ENCODE assay signal across 1 cellular context in the genomic region with DNA sequence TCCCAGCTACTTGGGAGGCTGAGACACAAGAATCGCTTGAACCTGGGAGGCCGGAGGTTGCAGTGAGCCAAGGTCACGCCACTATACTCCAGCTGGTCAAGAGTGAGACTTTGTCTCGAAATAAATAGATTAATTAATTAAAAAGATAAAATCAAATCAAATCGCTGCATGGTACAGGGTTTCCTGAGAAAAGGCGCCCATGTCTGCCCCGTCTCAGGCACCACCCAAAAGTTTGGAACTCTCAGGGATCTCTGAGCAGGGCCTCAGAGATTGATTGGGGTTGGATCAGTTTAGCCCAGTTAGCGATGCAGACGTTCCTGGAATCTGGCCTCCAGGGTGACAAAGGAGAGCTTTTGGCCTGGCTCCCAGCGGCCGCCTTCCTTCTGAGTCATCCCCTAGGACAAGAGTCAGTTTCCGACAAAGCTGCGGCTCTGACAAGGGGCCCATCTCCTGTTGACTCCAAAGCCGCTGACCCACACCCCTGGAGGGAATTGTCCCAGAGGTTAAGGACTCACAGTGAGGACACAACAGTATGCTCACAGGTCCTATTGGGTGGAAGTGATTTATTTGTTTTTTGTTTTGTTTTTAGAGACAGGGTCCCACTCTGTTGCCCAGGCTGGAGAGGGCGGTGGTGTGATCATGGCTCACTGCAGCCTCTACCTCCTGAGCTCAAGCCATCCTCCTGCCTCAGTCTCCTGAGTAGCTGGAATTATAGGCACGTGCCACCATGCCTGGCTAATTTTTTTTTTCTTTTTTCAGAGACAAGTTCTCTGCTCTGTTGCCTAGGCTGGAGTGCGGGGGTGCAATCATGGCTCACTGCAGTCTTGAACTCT.
A peak's percentile ranks its signal among the peaks of the same experiment; 100 is the strongest.
TF ChIP-seq lines count a peak whose summit lies in the region.

No MANE protein-coding gene starts in this region.

TF ChIP-seq in K562, 482 proteins besides CTCF, POLR2A, EP300 and RAD21 (continued from another document and continues in another):
- TF ChIP-seq, protein P1, sequence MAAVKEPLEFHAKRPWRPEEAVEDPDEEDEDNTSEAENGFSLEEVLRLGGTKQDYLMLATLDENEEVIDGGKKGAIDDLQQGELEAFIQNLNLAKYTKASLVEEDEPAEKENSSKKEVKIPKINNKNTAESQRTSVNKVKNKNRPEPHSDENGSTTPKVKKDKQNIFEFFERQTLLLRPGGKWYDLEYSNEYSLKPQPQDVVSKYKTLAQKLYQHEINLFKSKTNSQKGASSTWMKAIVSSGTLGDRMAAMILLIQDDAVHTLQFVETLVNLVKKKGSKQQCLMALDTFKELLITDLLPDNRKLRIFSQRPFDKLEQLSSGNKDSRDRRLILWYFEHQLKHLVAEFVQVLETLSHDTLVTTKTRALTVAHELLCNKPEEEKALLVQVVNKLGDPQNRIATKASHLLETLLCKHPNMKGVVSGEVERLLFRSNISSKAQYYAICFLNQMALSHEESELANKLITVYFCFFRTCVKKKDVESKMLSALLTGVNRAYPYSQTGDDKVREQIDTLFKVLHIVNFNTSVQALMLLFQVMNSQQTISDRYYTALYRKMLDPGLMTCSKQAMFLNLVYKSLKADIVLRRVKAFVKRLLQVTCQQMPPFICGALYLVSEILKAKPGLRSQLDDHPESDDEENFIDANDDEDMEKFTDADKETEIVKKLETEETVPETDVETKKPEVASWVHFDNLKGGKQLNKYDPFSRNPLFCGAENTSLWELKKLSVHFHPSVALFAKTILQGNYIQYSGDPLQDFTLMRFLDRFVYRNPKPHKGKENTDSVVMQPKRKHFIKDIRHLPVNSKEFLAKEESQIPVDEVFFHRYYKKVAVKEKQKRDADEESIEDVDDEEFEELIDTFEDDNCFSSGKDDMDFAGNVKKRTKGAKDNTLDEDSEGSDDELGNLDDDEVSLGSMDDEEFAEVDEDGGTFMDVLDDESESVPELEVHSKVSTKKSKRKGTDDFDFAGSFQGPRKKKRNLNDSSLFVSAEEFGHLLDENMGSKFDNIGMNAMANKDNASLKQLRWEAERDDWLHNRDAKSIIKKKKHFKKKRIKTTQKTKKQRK (IDR thresholded peaks at IDR 0.05; ENCODE audit: borderline replicate concordance, low read depth, low read length), result no peak
- TF ChIP-seq NFE2 (IDR thresholded peaks at IDR 0.05; ENCODE audit: low read depth) (peak; percentile 48), SOX6 (IDR thresholded peaks at IDR 0.05) (peak; percentile 58), TFAM (CRISPR knock-in tag; conservative IDR thresholded peaks at IDR 0.05) (no peak), ARID1B (IDR thresholded peaks at IDR 0.05) (peak; percentile 71), CBX8 (IDR thresholded peaks at IDR 0.05; ENCODE audit: borderline replicate concordance, extremely low read depth, low read depth, low read length, poor library complexity, severe bottlenecking) (no peak), SMARCC2 (IDR thresholded peaks at IDR 0.05; ENCODE audit: low read depth) (no peak), TSC22D4 (tag; IDR thresholded peaks at IDR 0.05) (no peak), ZNF263 (CRISPR knock-in tag; IDR thresholded peaks at IDR 0.05; ENCODE audit: borderline replicate concordance) (no peak), TEAD1 (CRISPR knock-in tag; IDR thresholded peaks at IDR 0.05) (no peak), CBFA2T3 (IDR thresholded peaks at IDR 0.05) (peak; percentile 42), SPI1 (IDR thresholded peaks at IDR 0.05; ENCODE audit: borderline replicate concordance, low read depth, low read length) (no peak), HDAC8 (tag; IDR thresholded peaks at IDR 0.05) (no peak), NR3C1 (CRISPR knock-in tag; IDR thresholded peaks at IDR 0.05) (no peak), DACH1 (IDR thresholded peaks at IDR 0.05; ENCODE audit: partially characterized antibody) (no peak), FIP1L1 (IDR thresholded peaks at IDR 0.05; ENCODE audit: low read depth, low read length, poor library complexity, severe bottlenecking) (no peak), ZNF324 (CRISPR knock-in tag; IDR thresholded peaks at IDR 0.05) (no peak), GABPB2 (CRISPR knock-in tag; conservative IDR thresholded peaks at IDR 0.05) (no peak), ZC3H4 (CRISPR knock-in tag; IDR thresholded peaks at IDR 0.05; ENCODE audit: borderline replicate concordance) (no peak), PHF21A (IDR thresholded peaks at IDR 0.05; ENCODE audit: borderline replicate concordance, low read depth) (peak; percentile 63; the same call in 1 of the 2 replicates), RBM17 (IDR thresholded peaks at IDR 0.05; ENCODE audit: borderline replicate concordance, low read depth, low read length) (no peak), CTBP1 (IDR thresholded peaks at IDR 0.05; ENCODE audit: borderline replicate concordance) (peak; percentile 56; the same call in 1 of the 2 replicates), ZNF124 (CRISPR knock-in tag; IDR thresholded peaks at IDR 0.05) (no peak), KLF10 (CRISPR knock-in tag; IDR thresholded peaks at IDR 0.05) (no peak), TEAD4 (IDR thresholded peaks at IDR 0.05; ENCODE audit: low read length) (no peak; the same call in 1 of the 2 replicates), TEAD4 (CRISPR knock-in tag; IDR thresholded peaks at IDR 0.05; ENCODE audit: borderline replicate concordance) (no peak), PURB (CRISPR knock-in tag; IDR thresholded peaks at IDR 0.05; ENCODE audit: low read depth) (no peak), TAL1 (IDR thresholded peaks at IDR 0.05) (no peak), PTTG1 (tag; IDR thresholded peaks at IDR 0.05; ENCODE audit: low read depth) (no peak), ZNF77 (CRISPR knock-in tag; IDR thresholded peaks at IDR 0.05) (no peak)
- TF ChIP-seq, protein P2, sequence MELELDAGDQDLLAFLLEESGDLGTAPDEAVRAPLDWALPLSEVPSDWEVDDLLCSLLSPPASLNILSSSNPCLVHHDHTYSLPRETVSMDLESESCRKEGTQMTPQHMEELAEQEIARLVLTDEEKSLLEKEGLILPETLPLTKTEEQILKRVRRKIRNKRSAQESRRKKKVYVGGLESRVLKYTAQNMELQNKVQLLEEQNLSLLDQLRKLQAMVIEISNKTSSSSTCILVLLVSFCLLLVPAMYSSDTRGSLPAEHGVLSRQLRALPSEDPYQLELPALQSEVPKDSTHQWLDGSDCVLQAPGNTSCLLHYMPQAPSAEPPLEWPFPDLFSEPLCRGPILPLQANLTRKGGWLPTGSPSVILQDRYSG (tag; conservative IDR thresholded peaks at IDR 0.05; ENCODE audit: low read depth), result no peak
- TF ChIP-seq, protein P3, sequence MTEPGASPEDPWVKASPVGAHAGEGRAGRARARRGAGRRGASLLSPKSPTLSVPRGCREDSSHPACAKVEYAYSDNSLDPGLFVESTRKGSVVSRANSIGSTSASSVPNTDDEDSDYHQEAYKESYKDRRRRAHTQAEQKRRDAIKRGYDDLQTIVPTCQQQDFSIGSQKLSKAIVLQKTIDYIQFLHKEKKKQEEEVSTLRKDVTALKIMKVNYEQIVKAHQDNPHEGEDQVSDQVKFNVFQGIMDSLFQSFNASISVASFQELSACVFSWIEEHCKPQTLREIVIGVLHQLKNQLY (CRISPR knock-in tag; conservative IDR thresholded peaks at IDR 0.05), result no peak
- TF ChIP-seq, protein P4, sequence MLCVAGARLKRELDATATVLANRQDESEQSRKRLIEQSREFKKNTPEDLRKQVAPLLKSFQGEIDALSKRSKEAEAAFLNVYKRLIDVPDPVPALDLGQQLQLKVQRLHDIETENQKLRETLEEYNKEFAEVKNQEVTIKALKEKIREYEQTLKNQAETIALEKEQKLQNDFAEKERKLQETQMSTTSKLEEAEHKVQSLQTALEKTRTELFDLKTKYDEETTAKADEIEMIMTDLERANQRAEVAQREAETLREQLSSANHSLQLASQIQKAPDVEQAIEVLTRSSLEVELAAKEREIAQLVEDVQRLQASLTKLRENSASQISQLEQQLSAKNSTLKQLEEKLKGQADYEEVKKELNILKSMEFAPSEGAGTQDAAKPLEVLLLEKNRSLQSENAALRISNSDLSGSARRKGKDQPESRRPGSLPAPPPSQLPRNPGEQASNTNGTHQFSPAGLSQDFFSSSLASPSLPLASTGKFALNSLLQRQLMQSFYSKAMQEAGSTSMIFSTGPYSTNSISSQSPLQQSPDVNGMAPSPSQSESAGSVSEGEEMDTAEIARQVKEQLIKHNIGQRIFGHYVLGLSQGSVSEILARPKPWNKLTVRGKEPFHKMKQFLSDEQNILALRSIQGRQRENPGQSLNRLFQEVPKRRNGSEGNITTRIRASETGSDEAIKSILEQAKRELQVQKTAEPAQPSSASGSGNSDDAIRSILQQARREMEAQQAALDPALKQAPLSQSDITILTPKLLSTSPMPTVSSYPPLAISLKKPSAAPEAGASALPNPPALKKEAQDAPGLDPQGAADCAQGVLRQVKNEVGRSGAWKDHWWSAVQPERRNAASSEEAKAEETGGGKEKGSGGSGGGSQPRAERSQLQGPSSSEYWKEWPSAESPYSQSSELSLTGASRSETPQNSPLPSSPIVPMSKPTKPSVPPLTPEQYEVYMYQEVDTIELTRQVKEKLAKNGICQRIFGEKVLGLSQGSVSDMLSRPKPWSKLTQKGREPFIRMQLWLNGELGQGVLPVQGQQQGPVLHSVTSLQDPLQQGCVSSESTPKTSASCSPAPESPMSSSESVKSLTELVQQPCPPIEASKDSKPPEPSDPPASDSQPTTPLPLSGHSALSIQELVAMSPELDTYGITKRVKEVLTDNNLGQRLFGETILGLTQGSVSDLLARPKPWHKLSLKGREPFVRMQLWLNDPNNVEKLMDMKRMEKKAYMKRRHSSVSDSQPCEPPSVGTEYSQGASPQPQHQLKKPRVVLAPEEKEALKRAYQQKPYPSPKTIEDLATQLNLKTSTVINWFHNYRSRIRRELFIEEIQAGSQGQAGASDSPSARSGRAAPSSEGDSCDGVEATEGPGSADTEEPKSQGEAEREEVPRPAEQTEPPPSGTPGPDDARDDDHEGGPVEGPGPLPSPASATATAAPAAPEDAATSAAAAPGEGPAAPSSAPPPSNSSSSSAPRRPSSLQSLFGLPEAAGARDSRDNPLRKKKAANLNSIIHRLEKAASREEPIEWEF (CRISPR knock-in tag; IDR thresholded peaks at IDR 0.05), result no peak
- TF ChIP-seq, protein P5, sequence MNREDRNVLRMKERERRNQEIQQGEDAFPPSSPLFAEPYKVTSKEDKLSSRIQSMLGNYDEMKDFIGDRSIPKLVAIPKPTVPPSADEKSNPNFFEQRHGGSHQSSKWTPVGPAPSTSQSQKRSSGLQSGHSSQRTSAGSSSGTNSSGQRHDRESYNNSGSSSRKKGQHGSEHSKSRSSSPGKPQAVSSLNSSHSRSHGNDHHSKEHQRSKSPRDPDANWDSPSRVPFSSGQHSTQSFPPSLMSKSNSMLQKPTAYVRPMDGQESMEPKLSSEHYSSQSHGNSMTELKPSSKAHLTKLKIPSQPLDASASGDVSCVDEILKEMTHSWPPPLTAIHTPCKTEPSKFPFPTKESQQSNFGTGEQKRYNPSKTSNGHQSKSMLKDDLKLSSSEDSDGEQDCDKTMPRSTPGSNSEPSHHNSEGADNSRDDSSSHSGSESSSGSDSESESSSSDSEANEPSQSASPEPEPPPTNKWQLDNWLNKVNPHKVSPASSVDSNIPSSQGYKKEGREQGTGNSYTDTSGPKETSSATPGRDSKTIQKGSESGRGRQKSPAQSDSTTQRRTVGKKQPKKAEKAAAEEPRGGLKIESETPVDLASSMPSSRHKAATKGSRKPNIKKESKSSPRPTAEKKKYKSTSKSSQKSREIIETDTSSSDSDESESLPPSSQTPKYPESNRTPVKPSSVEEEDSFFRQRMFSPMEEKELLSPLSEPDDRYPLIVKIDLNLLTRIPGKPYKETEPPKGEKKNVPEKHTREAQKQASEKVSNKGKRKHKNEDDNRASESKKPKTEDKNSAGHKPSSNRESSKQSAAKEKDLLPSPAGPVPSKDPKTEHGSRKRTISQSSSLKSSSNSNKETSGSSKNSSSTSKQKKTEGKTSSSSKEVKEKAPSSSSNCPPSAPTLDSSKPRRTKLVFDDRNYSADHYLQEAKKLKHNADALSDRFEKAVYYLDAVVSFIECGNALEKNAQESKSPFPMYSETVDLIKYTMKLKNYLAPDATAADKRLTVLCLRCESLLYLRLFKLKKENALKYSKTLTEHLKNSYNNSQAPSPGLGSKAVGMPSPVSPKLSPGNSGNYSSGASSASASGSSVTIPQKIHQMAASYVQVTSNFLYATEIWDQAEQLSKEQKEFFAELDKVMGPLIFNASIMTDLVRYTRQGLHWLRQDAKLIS (CRISPR knock-in tag; IDR thresholded peaks at IDR 0.05), result no peak
- TF ChIP-seq, protein P6, sequence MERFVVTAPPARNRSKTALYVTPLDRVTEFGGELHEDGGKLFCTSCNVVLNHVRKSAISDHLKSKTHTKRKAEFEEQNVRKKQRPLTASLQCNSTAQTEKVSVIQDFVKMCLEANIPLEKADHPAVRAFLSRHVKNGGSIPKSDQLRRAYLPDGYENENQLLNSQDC (CRISPR knock-in tag; IDR thresholded peaks at IDR 0.05), result no peak
- TF ChIP-seq, protein P7, sequence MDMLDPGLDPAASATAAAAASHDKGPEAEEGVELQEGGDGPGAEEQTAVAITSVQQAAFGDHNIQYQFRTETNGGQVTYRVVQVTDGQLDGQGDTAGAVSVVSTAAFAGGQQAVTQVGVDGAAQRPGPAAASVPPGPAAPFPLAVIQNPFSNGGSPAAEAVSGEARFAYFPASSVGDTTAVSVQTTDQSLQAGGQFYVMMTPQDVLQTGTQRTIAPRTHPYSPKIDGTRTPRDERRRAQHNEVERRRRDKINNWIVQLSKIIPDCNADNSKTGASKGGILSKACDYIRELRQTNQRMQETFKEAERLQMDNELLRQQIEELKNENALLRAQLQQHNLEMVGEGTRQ (CRISPR knock-in tag; IDR thresholded peaks at IDR 0.05), result no peak
- TF ChIP-seq, protein P8, sequence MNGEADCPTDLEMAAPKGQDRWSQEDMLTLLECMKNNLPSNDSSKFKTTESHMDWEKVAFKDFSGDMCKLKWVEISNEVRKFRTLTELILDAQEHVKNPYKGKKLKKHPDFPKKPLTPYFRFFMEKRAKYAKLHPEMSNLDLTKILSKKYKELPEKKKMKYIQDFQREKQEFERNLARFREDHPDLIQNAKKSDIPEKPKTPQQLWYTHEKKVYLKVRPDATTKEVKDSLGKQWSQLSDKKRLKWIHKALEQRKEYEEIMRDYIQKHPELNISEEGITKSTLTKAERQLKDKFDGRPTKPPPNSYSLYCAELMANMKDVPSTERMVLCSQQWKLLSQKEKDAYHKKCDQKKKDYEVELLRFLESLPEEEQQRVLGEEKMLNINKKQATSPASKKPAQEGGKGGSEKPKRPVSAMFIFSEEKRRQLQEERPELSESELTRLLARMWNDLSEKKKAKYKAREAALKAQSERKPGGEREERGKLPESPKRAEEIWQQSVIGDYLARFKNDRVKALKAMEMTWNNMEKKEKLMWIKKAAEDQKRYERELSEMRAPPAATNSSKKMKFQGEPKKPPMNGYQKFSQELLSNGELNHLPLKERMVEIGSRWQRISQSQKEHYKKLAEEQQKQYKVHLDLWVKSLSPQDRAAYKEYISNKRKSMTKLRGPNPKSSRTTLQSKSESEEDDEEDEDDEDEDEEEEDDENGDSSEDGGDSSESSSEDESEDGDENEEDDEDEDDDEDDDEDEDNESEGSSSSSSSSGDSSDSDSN (IDR thresholded peaks at IDR 0.05; ENCODE audit: borderline replicate concordance in 1 of 2, low read depth in 2 of 2, low read length in 2 of 2), result peak in 1 of 2 experiments; percentile 81; a peak in 1 of 4 replicates
